ENCODE assay signal across 9 cellular contexts in the genomic region with DNA sequence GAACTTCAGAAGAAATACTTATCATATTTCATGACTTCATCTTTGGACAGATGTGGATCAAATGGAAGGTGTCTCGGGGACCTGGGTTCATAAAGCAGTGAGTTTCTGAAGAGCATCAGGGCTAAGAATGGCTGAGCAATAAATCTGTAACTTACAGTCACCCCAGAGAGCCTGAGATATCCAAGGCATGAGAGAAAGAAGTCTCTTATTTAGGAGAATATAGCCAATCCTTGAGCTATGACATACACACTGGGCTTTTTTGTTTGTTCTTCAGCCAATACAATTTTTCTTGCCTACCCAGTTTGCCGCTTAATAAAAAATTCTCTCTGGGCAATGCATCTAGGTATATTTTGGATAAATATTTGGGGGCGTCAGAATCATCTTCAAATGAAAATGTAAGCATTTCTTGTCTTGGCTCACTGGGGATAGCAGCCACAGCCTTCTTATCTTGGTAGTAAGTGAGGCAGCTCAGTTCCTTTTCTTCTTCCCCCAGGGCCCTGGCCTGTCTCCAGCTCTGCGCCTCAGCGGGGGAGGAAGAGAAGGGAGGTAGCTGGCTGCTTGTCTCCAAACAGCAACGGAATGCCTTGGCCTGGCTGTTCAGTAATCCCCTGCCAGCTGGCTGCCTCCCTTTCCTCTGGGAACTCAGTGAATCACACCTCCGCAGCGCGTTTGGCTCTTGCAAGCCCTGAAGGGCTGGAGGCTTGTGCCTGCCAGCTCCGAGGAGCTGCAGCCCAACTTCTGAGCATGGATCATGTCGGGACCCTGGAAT.
DNase-seq lines count a peak whose midpoint lies in the region; ATAC-seq and TF ChIP-seq lines count a peak whose summit lies in the region.
"Had no signal": no experiment of that assay in that cellular context is flagged by ENCODE, and none has a peak within 500 bp of the region (broad histone marks: within the 10 kb centered on the region; RNA-seq: fewer than 3 reads in every experiment).

No MANE protein-coding gene starts in this region.

- no peak overlapping the region for H3K27ac Mint-ChIP-seq in GM23338
- no peak overlapping the region for H3K27ac Mint-ChIP-seq in activated CD4-positive, alpha-beta memory T cell treated with anti-CD3 and anti-CD28 coated beads, Interleukin-2, amount 10 ng/mL, durations not matched to agents 7 days and 5 days
- H3K27ac Mint-ChIP-seq: memory B cell had no signal

- H3K4me3 ChIP-seq in GM23338 (no peak overlapping the region), foreskin fibroblast (ENCODE audit: low read depth in 1 of 2, low read length in 2 of 2) (no peak overlapping the region)

- peaks cover 5% of the 10 kb centered on the region for H3K27me3 Mint-ChIP-seq in GM23338 (ENCODE audit: insufficient read depth, low read depth, poor library complexity)
- H3K27me3 Mint-ChIP-seq in activated CD4-positive, alpha-beta memory T cell treated with anti-CD3 and anti-CD28 coated beads, Interleukin-2, amount 10 ng/mL, durations not matched to agents 7 days and 5 days: peaks cover 9% of the 10 kb centered on the region

- no peak overlapping the region for H3K27ac ChIP-seq in GM23338 (ENCODE audit: low read depth)

- H3K79me2 ChIP-seq in GM23338 (replicated peaks; ENCODE audit: insufficient read depth): no peaks in the 10 kb centered on the region

- no peaks in the 10 kb centered on the region for H3K27me3 ChIP-seq in GM23338 (ENCODE audit: insufficient read depth)

- DNase-seq in GM23338 (ENCODE audit: low spot score) (peak; percentile 69), T1000 (lab: John Stamatoyannopoulos, UW) (peak; percentile 70), foreskin fibroblast (peak; percentile 99), occipital lobe (lab: John Stamatoyannopoulos, UW) (peak; percentile 95), T-helper 9 cell (no peak), DMS53 treated with DMSO at 0.1 percent for 48 hours (lab: John Stamatoyannopoulos, UW; ENCODE audit: unreplicated experiment) (no peak), NCI-H774 (lab: John Stamatoyannopoulos, UW) (no peak)
- no peak for DNase-seq in activated CD4-positive, alpha-beta memory T cell treated with anti-CD3 and anti-CD28 coated beads, Interleukin-2, amount 10 ng/mL, durations not matched to agents 7 days and 5 days

- no peak overlapping the region for H3K4me2 ChIP-seq in GM23338

- no peaks in the 10 kb centered on the region for H4K20me1 ChIP-seq in GM23338 (replicated peaks; ENCODE audit: insufficient read depth)

- peak overlapping the region; percentile 56 for H2AFZ ChIP-seq in GM23338

- ATAC-seq in GM23338: peak; percentile 95

- POLR2A ChIA-PET in activated CD4-positive, alpha-beta memory T cell treated with anti-CD3 and anti-CD28 coated beads, Interleukin-2, amount 10 ng/mL, durations not matched to agents 7 days and 5 days (lab: Charles Lee): no interaction called here

- H3K4me1 Mint-ChIP-seq in GM23338: peaks cover 26% of the 10 kb centered on the region
- no peaks in the 10 kb centered on the region for H3K4me1 Mint-ChIP-seq in activated CD4-positive, alpha-beta memory T cell treated with anti-CD3 and anti-CD28 coated beads, Interleukin-2, amount 10 ng/mL, durations not matched to agents 7 days and 5 days
- H3K4me1 Mint-ChIP-seq: memory B cell had no signal

- H3K4me3 Mint-ChIP-seq in GM23338: no peak overlapping the region
- no peak overlapping the region for H3K4me3 Mint-ChIP-seq in activated CD4-positive, alpha-beta memory T cell treated with anti-CD3 and anti-CD28 coated beads, Interleukin-2, amount 10 ng/mL, durations not matched to agents 7 days and 5 days
- H3K4me3 Mint-ChIP-seq: memory B cell had no signal

- no peak for TF ChIP-seq CTCF in GM23338 (conservative IDR thresholded peaks at IDR 0.05; ENCODE audit: low read depth in 2 of 2)
- no peak for TF ChIP-seq CTCF in foreskin fibroblast (IDR thresholded peaks at IDR 0.05; ENCODE audit: low read depth, low read length)

- H3F3A ChIP-seq in GM23338 (replicated peaks; ENCODE audit: low read depth): no peaks in the 10 kb centered on the region

- H3K9me2 ChIP-seq in GM23338 (ENCODE audit: insufficient read depth): peaks cover 3% of the 10 kb centered on the region; the same call in 1 of the 2 replicates

- H3K4me1 ChIP-seq in GM23338 (ENCODE audit: insufficient read depth): no peaks in the 10 kb centered on the region

- no peaks in the 10 kb centered on the region; the same call in 1 of the 2 replicates for H3K36me3 ChIP-seq in GM23338 (ENCODE audit: insufficient read depth)

- CTCF ChIA-PET in activated CD4-positive, alpha-beta memory T cell treated with anti-CD3 and anti-CD28 coated beads, Interleukin-2, amount 10 ng/mL, durations not matched to agents 7 days and 5 days (lab: Charles Lee): interaction anchor here (1.5 kb wide), 1 partner anchor 15 kb away, joined by 5 read pairs; no protein-coding TSS in a partner anchor

- no peaks in the 10 kb centered on the region; the same call in 2 of the 3 replicates for H3K36me3 Mint-ChIP-seq in GM23338 (ENCODE audit: low read depth)
- no peaks in the 10 kb centered on the region for H3K36me3 Mint-ChIP-seq in activated CD4-positive, alpha-beta memory T cell treated with anti-CD3 and anti-CD28 coated beads, Interleukin-2, amount 10 ng/mL, durations not matched to agents 7 days and 5 days (ENCODE audit: low read depth)
- H3K36me3 Mint-ChIP-seq: memory B cell had no signal

- H3K9me3 Mint-ChIP-seq in GM23338: no peaks in the 10 kb centered on the region
- no peaks in the 10 kb centered on the region for H3K9me3 Mint-ChIP-seq in activated CD4-positive, alpha-beta memory T cell treated with anti-CD3 and anti-CD28 coated beads, Interleukin-2, amount 10 ng/mL, durations not matched to agents 7 days and 5 days
- H3K9me3 Mint-ChIP-seq: memory B cell had no signal

TF ChIP-seq in GM23338, 12 proteins besides CTCF, POLR2A, EP300 and RAD21 (continues in another document):
- TF ChIP-seq, protein P1, sequence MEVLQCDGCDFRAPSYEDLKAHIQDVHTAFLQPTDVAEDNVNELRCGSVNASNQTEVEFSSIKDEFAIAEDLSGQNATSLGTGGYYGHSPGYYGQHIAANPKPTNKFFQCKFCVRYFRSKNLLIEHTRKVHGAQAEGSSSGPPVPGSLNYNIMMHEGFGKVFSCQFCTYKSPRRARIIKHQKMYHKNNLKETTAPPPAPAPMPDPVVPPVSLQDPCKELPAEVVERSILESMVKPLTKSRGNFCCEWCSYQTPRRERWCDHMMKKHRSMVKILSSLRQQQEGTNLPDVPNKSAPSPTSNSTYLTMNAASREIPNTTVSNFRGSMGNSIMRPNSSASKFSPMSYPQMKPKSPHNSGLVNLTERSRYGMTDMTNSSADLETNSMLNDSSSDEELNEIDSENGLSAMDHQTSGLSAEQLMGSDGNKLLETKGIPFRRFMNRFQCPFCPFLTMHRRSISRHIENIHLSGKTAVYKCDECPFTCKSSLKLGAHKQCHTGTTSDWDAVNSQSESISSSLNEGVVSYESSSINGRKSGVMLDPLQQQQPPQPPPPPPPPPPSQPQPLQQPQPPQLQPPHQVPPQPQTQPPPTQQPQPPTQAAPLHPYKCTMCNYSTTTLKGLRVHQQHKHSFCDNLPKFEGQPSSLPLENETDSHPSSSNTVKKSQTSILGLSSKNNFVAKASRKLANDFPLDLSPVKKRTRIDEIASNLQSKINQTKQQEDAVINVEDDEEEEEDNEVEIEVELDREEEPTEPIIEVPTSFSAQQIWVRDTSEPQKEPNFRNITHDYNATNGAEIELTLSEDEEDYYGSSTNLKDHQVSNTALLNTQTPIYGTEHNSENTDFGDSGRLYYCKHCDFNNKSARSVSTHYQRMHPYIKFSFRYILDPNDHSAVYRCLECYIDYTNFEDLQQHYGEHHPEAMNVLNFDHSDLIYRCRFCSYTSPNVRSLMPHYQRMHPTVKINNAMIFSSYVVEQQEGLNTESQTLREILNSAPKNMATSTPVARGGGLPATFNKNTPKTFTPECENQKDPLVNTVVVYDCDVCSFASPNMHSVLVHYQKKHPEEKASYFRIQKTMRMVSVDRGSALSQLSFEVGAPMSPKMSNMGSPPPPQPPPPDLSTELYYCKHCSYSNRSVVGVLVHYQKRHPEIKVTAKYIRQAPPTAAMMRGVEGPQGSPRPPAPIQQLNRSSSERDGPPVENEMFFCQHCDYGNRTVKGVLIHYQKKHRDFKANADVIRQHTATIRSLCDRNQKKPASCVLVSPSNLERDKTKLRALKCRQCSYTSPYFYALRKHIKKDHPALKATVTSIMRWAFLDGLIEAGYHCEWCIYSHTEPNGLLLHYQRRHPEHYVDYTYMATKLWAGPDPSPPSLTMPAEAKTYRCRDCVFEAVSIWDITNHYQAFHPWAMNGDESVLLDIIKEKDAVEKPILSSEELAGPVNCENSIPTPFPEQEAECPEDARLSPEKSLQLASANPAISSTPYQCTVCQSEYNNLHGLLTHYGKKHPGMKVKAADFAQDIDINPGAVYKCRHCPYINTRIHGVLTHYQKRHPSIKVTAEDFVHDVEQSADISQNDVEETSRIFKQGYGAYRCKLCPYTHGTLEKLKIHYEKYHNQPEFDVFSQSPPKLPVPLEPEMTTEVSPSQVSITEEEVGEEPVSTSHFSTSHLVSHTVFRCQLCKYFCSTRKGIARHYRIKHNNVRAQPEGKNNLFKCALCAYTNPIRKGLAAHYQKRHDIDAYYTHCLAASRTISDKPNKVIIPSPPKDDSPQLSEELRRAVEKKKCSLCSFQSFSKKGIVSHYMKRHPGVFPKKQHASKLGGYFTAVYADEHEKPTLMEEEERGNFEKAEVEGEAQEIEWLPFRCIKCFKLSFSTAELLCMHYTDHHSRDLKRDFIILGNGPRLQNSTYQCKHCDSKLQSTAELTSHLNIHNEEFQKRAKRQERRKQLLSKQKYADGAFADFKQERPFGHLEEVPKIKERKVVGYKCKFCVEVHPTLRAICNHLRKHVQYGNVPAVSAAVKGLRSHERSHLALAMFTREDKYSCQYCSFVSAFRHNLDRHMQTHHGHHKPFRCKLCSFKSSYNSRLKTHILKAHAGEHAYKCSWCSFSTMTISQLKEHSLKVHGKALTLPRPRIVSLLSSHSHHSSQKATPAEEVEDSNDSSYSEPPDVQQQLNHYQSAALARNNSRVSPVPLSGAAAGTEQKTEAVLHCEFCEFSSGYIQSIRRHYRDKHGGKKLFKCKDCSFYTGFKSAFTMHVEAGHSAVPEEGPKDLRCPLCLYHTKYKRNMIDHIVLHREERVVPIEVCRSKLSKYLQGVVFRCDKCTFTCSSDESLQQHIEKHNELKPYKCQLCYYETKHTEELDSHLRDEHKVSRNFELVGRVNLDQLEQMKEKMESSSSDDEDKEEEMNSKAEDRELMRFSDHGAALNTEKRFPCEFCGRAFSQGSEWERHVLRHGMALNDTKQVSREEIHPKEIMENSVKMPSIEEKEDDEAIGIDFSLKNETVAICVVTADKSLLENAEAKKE (CRISPR knock-in tag; IDR thresholded peaks at IDR 0.05): peak; percentile 48; the same call in 1 of the 2 replicates
- TF ChIP-seq POLR2AphosphoS5 (IDR thresholded peaks at IDR 0.05; ENCODE audit: low read depth): no peak

Comparison
In these comparisons a context has a peak if more than half of its experiments do, and no peak if none do; other contexts are left out.
1. DNase-seq: peak in GM23338 (single experiment), T1000 (single experiment), foreskin fibroblast (2 of 2) and occipital lobe (single experiment); none in T-helper 9 cell (single experiment), DMS53 treated with DMSO at 0.1 percent for 48 hours (single experiment), NCI-H774 (single experiment) and activated CD4-positive, alpha-beta memory T cell treated with anti-CD3 and anti-CD28 coated beads, Interleukin-2, amount 10 ng/mL, durations not matched to agents 7 days and 5 days (single experiment).